In genomic region chr6:113873043-113873667, GRCh38 we compare ENCODE assay signal across 8 cellular contexts. TPM values are rescaled to one million over a fixed set of nuclear protein-coding genes. Genes with fewer than 3 reads are reported as not detected.
DNase-seq lines count a peak whose midpoint lies in the region; ATAC-seq and TF ChIP-seq lines count a peak whose summit lies in the region.

No MANE protein-coding gene starts in this region.

- H3K27me3 ChIP-seq in spleen (replicated peaks in 1 of 7), result peaks cover 0 to 9% (median 0%) of the 10 kb centered on the region in 7 donors

- DNase-seq in KG1 (lab: John Stamatoyannopoulos, UW) (peak; percentile 44), epithelial cell of proximal tubule (ENCODE audit: low read depth) (no peak), spleen (peak; percentile 86), SW 1271 (lab: John Stamatoyannopoulos, UW) (no peak), islet precursor cell (no peak), NCI-H1417 treated with DMSO at 0.1 percent for 48 hours (lab: John Stamatoyannopoulos, UW) (no peak)

- WGBS in spleen, 5 donors, result 9 to 19% (median 14%) methylated on average over 8 of the region's 8 CpGs

- H3K9me3 ChIP-seq in spleen, result no peaks in the 10 kb centered on the region

- no peak for TF ChIP-seq CTCF in epithelial cell of proximal tubule (conservative IDR thresholded peaks at IDR 0.05; ENCODE audit: low read depth, low read length)
- TF ChIP-seq CTCF in spleen (IDR thresholded peaks at IDR 0.05 in 8 of 11, conservative IDR thresholded peaks at IDR 0.05 in 3 of 11), result no peak

- H3K4me3 ChIP-seq in epithelial cell of proximal tubule (ENCODE audit: low read depth, low read length) (peak overlapping the region; percentile 67), spleen (peak overlapping the region in 5 of 8 donors; percentile 8 to 59 (median 15))

- H3K27ac ChIP-seq in spleen, result peak overlapping the region in 6 of 8 donors; percentile 5 to 69 (median 42)

- no peak for TF ChIP-seq POLR2A in spleen (IDR thresholded peaks at IDR 0.05)

- H3K4me1 ChIP-seq in spleen, result peaks cover 0 to 23% (median 9%) of the 10 kb centered on the region in 6 donors

- intact Hi-C loops in spleen (cut with DNase I; ENCODE audit: low total_unique reads), result no loop called here

- no peaks in the 10 kb centered on the region for H3K36me3 ChIP-seq in spleen

- ATAC-seq in GM18508 (IDR thresholded peaks at IDR 0.05; ENCODE audit: insufficient read depth, unreplicated experiment) (peak; percentile 95), GM21576 (IDR thresholded peaks at IDR 0.05; ENCODE audit: unreplicated experiment) (peak; percentile 86)

RNA-seq across cellular contexts. Expression of gene MARCKS, which starts 16.0 kb away (rescaled TPM):
- total RNA-seq in epithelial cell of proximal tubule, result 133 and 177 TPM in 2 replicates
- 100 to 1,000 TPM in 3 of 7 donors, 10 to 100 TPM in 4; 56.2 to 119 (median 83.1) TPM for total RNA-seq in spleen
- 10 to 100 TPM; 43.4 to 65.1 (median 49.5) TPM for polyA plus RNA-seq in spleen

Comparison
In these comparisons a context has a peak if more than half of its experiments do, and no peak if none do; other contexts are left out.
1. DNase-seq: peak in KG1 (single experiment) and spleen (single experiment); none in epithelial cell of proximal tubule (single experiment), SW 1271 (0 of 2), islet precursor cell (single experiment) and NCI-H1417 treated with DMSO at 0.1 percent for 48 hours (single experiment).